In the genomic region with DNA sequence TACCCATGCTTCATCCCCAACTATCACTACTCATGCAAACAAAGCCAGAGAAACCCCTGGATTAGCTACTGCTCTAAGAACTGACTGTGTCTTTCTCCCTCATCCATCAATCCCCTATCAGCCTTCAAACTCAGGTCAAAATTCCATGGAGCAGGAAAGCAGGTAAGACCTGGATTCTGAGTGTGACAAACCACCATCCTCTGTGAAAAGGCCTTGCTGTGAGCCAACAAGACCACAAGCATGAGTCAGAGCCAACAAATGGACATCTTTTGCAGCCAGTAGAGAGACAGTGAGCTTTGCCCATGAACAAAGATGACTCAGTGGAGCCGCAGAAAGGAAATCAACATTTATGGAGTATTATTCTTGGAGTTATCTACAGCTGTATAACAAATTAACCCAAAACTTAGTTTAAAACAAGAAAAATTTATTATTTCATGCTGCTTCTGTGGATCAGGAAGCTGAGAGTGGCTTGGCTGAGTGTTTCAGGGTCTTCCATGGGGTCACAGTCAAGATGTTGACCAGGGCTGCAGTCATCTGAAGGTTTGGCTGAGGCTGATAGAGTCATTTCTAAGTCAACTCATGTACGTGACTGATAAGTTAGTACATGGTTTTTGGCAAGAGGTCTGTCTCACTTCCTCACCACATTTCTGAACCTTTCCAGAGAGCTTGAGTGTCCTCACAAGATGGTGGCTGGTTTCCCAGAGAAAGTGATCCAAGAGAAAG, we compare ENCODE assay signal across 8 cellular contexts.
A peak's percentile ranks its signal among the peaks of the same experiment; 100 is the strongest.
DNase-seq lines count a peak whose midpoint lies in the region; ATAC-seq, FAIRE-seq and TF ChIP-seq lines count a peak whose summit lies in the region.

No MANE protein-coding gene starts in this region.

- CTCF ChIA-PET in activated B cell treated with CpG ODN at 0.5 μM for 24 hours (lab: Charles Lee), result interaction anchor here (0.6 to 0.9 kb wide), 2 partner anchors 39 to 53 kb away, joined by 3 read pairs; no protein-coding TSS in a partner anchor

- H3K4me3 ChIP-seq in AG10803 (ENCODE audit: low read length) (no peak overlapping the region), body of pancreas (no peak overlapping the region)

- H3K36me3 Mint-ChIP-seq in activated B cell treated with CpG ODN at 0.5 μM for 24 hours (ENCODE audit: low read depth), result no peaks in the 10 kb centered on the region

- peaks cover 11% of the 10 kb centered on the region for H3K4me1 ChIP-seq in body of pancreas

- TF ChIP-seq CTCF in AG10803 (conservative IDR thresholded peaks at IDR 0.05; ENCODE audit: low read length) (no peak), activated B cell treated with CpG ODN at 0.5 μM for 24 hours (IDR thresholded peaks at IDR 0.05) (no peak), body of pancreas (IDR thresholded peaks at IDR 0.05) (no peak)

- FAIRE-seq in HTR-8/SVneo (lab: Jason Lieb, UNC), result peak; percentile 33

- intact Hi-C loops in activated B cell treated with CpG ODN at 0.5 μM for 24 hours (cut with micrococcal nuclease) (loop anchor here (5.0 kb wide), 1 partner anchor 47 kb away; no protein-coding TSS in a partner anchor), body of pancreas (cut with DNase I) (no loop called here)

- TF ChIP-seq POLR2A in body of pancreas (IDR thresholded peaks at IDR 0.05), result no peak

- no peak overlapping the region for H3K4me3 Mint-ChIP-seq in activated B cell treated with CpG ODN at 0.5 μM for 24 hours

- ATAC-seq in activated B cell treated with CpG ODN at 0.5 μM for 24 hours (ENCODE audit: low read depth) (no peak), HG02623 (IDR thresholded peaks at IDR 0.05; ENCODE audit: unreplicated experiment) (no peak), body of pancreas (no peak)

- no peaks in the 10 kb centered on the region for H3K9me3 Mint-ChIP-seq in activated B cell treated with CpG ODN at 0.5 μM for 24 hours

- H3K27ac ChIP-seq in body of pancreas, result no peak overlapping the region

- no peaks in the 10 kb centered on the region for H3K36me3 ChIP-seq in body of pancreas (replicated peaks in 1 of 2; ENCODE audit: insufficient read depth in 1 of 2, low read depth in 2 of 2)

- H3K9me3 ChIP-seq in body of pancreas, result no peaks in the 10 kb centered on the region

- H3K4me1 Mint-ChIP-seq in activated B cell treated with CpG ODN at 0.5 μM for 24 hours, result peaks cover 55% of the 10 kb centered on the region

- no peaks in the 10 kb centered on the region for H3K27me3 Mint-ChIP-seq in activated B cell treated with CpG ODN at 0.5 μM for 24 hours

- no peaks in the 10 kb centered on the region for H3K27me3 ChIP-seq in body of pancreas

- POLR2A ChIA-PET in activated B cell treated with CpG ODN at 0.5 μM for 24 hours (lab: Charles Lee), result interaction anchor here (0.8 to 1.7 kb wide), 8 partner anchors 9 to 143 kb away, joined by 3 to 7 read pairs (median 4); a partner anchor contains a TSS

- WGBS in body of pancreas, 2 donors, result 80 to 84% methylated on average over 2 of the region's 2 CpGs

- H3K27ac Mint-ChIP-seq in activated B cell treated with CpG ODN at 0.5 μM for 24 hours, result peak overlapping the region; percentile 70

- peak; percentile 96 for DNase-seq in AG10803 (ENCODE audit: low read depth)
- DNase-seq in HTR-8/SVneo (ENCODE audit: insufficient read length, low spot score), result peak; percentile 84
- DNase-seq in activated B cell treated with CpG ODN at 0.5 μM for 24 hours, result no peak
- DNase-seq in kidney tubule cell (ENCODE audit: low spot score), result peak; percentile 98
- no peak for DNase-seq in NCI-H446 (lab: John Stamatoyannopoulos, UW)
- no peak for DNase-seq in activated CD4-positive, alpha-beta T cell treated with anti-CD3 and anti-CD28 coated beads for 4 hours
- DNase-seq in body of pancreas, result no peak

Comparison
In these comparisons a context has a peak if more than half of its experiments do, and no peak if none do; other contexts are left out.
1. DNase-seq: peak in AG10803 (single experiment), HTR-8/SVneo (single experiment) and kidney tubule cell (single experiment); none in activated B cell treated with CpG ODN at 0.5 μM for 24 hours (single experiment), NCI-H446 (0 of 2), activated CD4-positive, alpha-beta T cell treated with anti-CD3 and anti-CD28 coated beads for 4 hours (0 of 2) and body of pancreas (0 of 4).